8 cellular contexts compared by ENCODE assay signal in the genomic region with DNA sequence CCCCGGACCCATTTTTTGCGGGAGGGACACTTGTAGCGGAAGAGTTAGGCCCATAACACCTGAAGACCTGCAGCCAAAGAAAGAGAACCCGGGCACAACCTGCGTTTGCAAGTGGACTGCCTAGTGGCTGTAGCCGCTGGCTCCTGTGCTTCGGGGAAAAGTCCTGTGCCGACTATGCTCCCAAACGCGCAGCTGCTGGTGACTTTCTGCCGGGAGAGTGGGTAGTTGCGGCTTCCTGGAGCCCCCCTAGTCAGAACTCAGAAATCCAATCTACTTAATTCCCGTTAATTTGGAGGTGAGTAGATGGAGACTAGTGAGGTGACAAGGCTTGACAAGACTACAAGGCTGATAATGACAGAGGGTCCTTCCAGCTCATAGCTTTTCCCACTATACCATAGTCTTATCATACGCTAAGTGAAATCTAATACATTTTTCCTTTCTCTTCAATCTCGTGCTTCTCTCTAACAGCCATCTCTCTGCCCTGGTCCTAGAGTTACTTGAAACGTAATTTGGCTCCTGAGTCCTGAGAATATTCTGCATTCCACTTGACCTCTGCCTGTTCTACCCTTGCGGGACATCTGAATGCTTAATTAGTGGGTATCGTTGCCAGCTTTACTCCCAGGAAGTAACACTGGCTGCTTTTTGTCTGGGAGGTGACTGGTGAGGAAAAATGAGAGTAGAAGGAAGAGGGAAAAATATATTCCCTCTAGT. TPM values are rescaled to one million over a fixed set of nuclear protein-coding genes. Genes with fewer than 3 reads are reported as not detected.
A peak's percentile ranks its signal among the peaks of the same experiment; 100 is the strongest.
DNase-seq lines count a peak whose midpoint lies in the region; ATAC-seq and TF ChIP-seq lines count a peak whose summit lies in the region.

No MANE protein-coding gene starts in this region.

- no peak overlapping the region for H3K9ac ChIP-seq in parathyroid adenoma

- peak overlapping the region; percentile 94 to 99 (median 96) for H3K4me3 Mint-ChIP-seq in CD4-positive, alpha-beta memory T cell
- peak overlapping the region; percentile 95 for H3K4me3 Mint-ChIP-seq in activated naive CD4-positive, alpha-beta T cell treated with anti-CD3 and anti-CD28 coated beads, Interleukin-2, amount 10 ng/mL, durations not matched to agents 7 days and 5 days

- DNase-seq in CD4-positive, alpha-beta memory T cell: peak in 1 of 5 donors; percentile 22
- DNase-seq in NCI-H1694 treated with DMSO at 0.1 percent for 48 hours (lab: John Stamatoyannopoulos, UW) (peak; percentile 45), Right ventricle myocardium inferior (ENCODE audit: missing footprints) (no peak), GOT3 (lab: John Stamatoyannopoulos, UW) (no peak)
- no peak for DNase-seq in activated naive CD4-positive, alpha-beta T cell treated with anti-CD3 and anti-CD28 coated beads, Interleukin-2, amount 10 ng/mL, durations not matched to agents 7 days and 5 days
- DNase-seq in effector CD8-positive, alpha-beta T cell (lab: John Stamatoyannopoulos, UW): no peak

- no peaks in the 10 kb centered on the region for H3K27me3 ChIP-seq in CD4-positive, alpha-beta memory T cell (ENCODE audit: insufficient read depth, low read length)
- no peaks in the 10 kb centered on the region for H3K27me3 ChIP-seq in parathyroid adenoma (ENCODE audit: control insufficient read depth, insufficient read depth, low read length)

- peak overlapping the region; percentile 60 for H3K27ac ChIP-seq in CD4-positive, alpha-beta memory T cell (ENCODE audit: low read depth, low read length)
- H3K27ac ChIP-seq in parathyroid adenoma: peak overlapping the region; percentile 29

- TF ChIP-seq CTCF in parathyroid adenoma (IDR thresholded peaks at IDR 0.05): no peak

- peaks cover 8 to 10% of the 10 kb centered on the region in 2 donors for H3K36me3 Mint-ChIP-seq in CD4-positive, alpha-beta memory T cell
- H3K36me3 Mint-ChIP-seq in activated naive CD4-positive, alpha-beta T cell treated with anti-CD3 and anti-CD28 coated beads, Interleukin-2, amount 10 ng/mL, durations not matched to agents 7 days and 5 days: peaks cover 31% of the 10 kb centered on the region

- peak overlapping the region; percentile 92 for H2AFZ ChIP-seq in parathyroid adenoma

- no peaks in the 10 kb centered on the region for H3K36me3 ChIP-seq in CD4-positive, alpha-beta memory T cell (ENCODE audit: insufficient read depth, low read length)
- no peaks in the 10 kb centered on the region for H3K36me3 ChIP-seq in parathyroid adenoma (ENCODE audit: control insufficient read depth, insufficient read depth, low read length)

- H3K4me2 ChIP-seq in parathyroid adenoma (ENCODE audit: low read length): peak overlapping the region; percentile 85

- peak overlapping the region; percentile 68 to 83 for H3K4me3 ChIP-seq in CD4-positive, alpha-beta memory T cell (ENCODE audit: low read length in 2 of 2)
- peak overlapping the region; percentile 73 for H3K4me3 ChIP-seq in parathyroid adenoma (ENCODE audit: low read depth, low read length)

- H3K79me2 ChIP-seq in parathyroid adenoma: peaks cover 8% of the 10 kb centered on the region

- peaks cover 36% of the 10 kb centered on the region for H3K4me1 ChIP-seq in CD4-positive, alpha-beta memory T cell (ENCODE audit: insufficient read depth, low read length)
- peaks cover 4% of the 10 kb centered on the region for H3K4me1 ChIP-seq in parathyroid adenoma

- intact Hi-C loops in CD4-positive, alpha-beta memory T cell (cut with micrococcal nuclease): loop anchor here (1.0 to 5.0 kb wide), 6 partner anchors 50 to 846 kb away; partner anchors contain the start of genes AKAP5, MAX, PPP2R5E and WDR89
- intact Hi-C loops in Right ventricle myocardium inferior (cut with DNase I): loop anchor here (2.0 kb wide), 1 partner anchor 50 kb away; no protein-coding TSS in a partner anchor

- peak overlapping the region; percentile 91 to 99 (median 97) for H3K27ac Mint-ChIP-seq in CD4-positive, alpha-beta memory T cell
- H3K27ac Mint-ChIP-seq in activated naive CD4-positive, alpha-beta T cell treated with anti-CD3 and anti-CD28 coated beads, Interleukin-2, amount 10 ng/mL, durations not matched to agents 7 days and 5 days: peak overlapping the region; percentile 88

- peaks cover 17 to 51% (median 29%) of the 10 kb centered on the region in 4 donors for H3K4me1 Mint-ChIP-seq in CD4-positive, alpha-beta memory T cell
- H3K4me1 Mint-ChIP-seq in activated naive CD4-positive, alpha-beta T cell treated with anti-CD3 and anti-CD28 coated beads, Interleukin-2, amount 10 ng/mL, durations not matched to agents 7 days and 5 days: peaks cover 59% of the 10 kb centered on the region

- H3K27me3 Mint-ChIP-seq in CD4-positive, alpha-beta memory T cell: no peaks in the 10 kb centered on the region
- H3K27me3 Mint-ChIP-seq in activated naive CD4-positive, alpha-beta T cell treated with anti-CD3 and anti-CD28 coated beads, Interleukin-2, amount 10 ng/mL, durations not matched to agents 7 days and 5 days: no peaks in the 10 kb centered on the region

- H3K9me3 Mint-ChIP-seq in CD4-positive, alpha-beta memory T cell: no peaks in the 10 kb centered on the region
- no peaks in the 10 kb centered on the region for H3K9me3 Mint-ChIP-seq in activated naive CD4-positive, alpha-beta T cell treated with anti-CD3 and anti-CD28 coated beads, Interleukin-2, amount 10 ng/mL, durations not matched to agents 7 days and 5 days

- CTCF ChIA-PET in CD4-positive, alpha-beta memory T cell (lab: Charles Lee; ENCODE audit: partially characterized antibody): interaction anchor here (1.2 to 2.7 kb wide), 3 partner anchors 41 to 122 kb away, joined by 3 to 15 read pairs (median 5); no protein-coding TSS in a partner anchor
- CTCF ChIA-PET in activated naive CD4-positive, alpha-beta T cell treated with anti-CD3 and anti-CD28 coated beads, Interleukin-2, amount 10 ng/mL, durations not matched to agents 7 days and 5 days (lab: Charles Lee): interaction anchor here (0.7 kb wide), 1 partner anchor 62 kb away, joined by 3 read pairs; no protein-coding TSS in a partner anchor

- no peaks in the 10 kb centered on the region for H3K9me3 ChIP-seq in CD4-positive, alpha-beta memory T cell (ENCODE audit: control insufficient read depth in 1 of 2, low read length in 2 of 2)
- H3K9me3 ChIP-seq in parathyroid adenoma (ENCODE audit: control insufficient read depth, low read length): no peaks in the 10 kb centered on the region

- POLR2A ChIA-PET in CD4-positive, alpha-beta memory T cell (lab: Charles Lee; ENCODE audit: partially characterized antibody): interaction anchor here (0.8 to 3.1 kb wide), 12 partner anchors 16 to 845 kb away, joined by 3 to 47 read pairs (median 3); partner anchors contain the start of genes CHURC1, HSPA2, PPP2R5E and ZBTB1

- ATAC-seq in GM21576 (IDR thresholded peaks at IDR 0.05; ENCODE audit: unreplicated experiment) (peak; percentile 1), Right ventricle myocardium inferior (peak; percentile 20)

RNA-seq across cellular contexts. Expression of gene MTHFD1, which starts 0.5 kb away (rescaled TPM):
- 10 to 100 TPM; 27.9 to 29.8 TPM for total RNA-seq in CD4-positive, alpha-beta memory T cell
- 10 to 100 TPM; 42.2 to 48.3 TPM for polyA plus RNA-seq in CD4-positive, alpha-beta memory T cell
- total RNA-seq in Right ventricle myocardium inferior: 58.1 TPM
